ENCODE assay signal across 8 cellular contexts in genomic region chr6:91631227-91631626, GRCh38.
"Had no signal": no experiment of that assay in that cellular context is flagged by ENCODE, and none has a peak within 500 bp of the region (broad histone marks: within the 10 kb centered on the region; RNA-seq: fewer than 3 reads in every experiment).

No MANE protein-coding gene starts in this region.

- FAIRE-seq: G401.6, GM12878, GM12891, GM12892, GM18507, GM19239 had no signal

- H3K4me3 ChIP-seq: GM12878 had no signal

- DNase-seq: GDM1, GF-D8 had no signal
